ENCODE assay signal across 22 cellular contexts in genomic region chr3:194527726-194528125, GRCh38. TPM values are rescaled to one million over a fixed set of nuclear protein-coding genes. Genes with fewer than 3 reads are reported as not detected.
DNase-seq lines count a peak whose midpoint lies in the region; ATAC-seq and TF ChIP-seq lines count a peak whose summit lies in the region.
"Had no signal": no experiment of that assay in that cellular context is flagged by ENCODE, and none has a peak within 500 bp of the region (broad histone marks: within the 10 kb centered on the region; RNA-seq: fewer than 3 reads in every experiment).

No MANE protein-coding gene starts in this region.

- no peaks in the 10 kb centered on the region for H3K9me3 ChIP-seq in HEK293 (ENCODE audit: control insufficient read depth, insufficient read depth, low read depth, low read length)
- H3K9me3 ChIP-seq in SJSA1 (replicated peaks), result no peaks in the 10 kb centered on the region
- no peaks in the 10 kb centered on the region for H3K9me3 ChIP-seq in fibroblast of lung (ENCODE audit: control insufficient read depth, insufficient read depth, low read depth, low read length)
- peaks cover 0 to 3% (median 0%) of the 10 kb centered on the region in 5 donors for H3K9me3 ChIP-seq in subcutaneous abdominal adipose tissue (ENCODE audit: control insufficient read depth in 5 of 5, low read length in 5 of 5)
- H3K9me3 ChIP-seq: HAP-1, psoas muscle, SJCRH30 had no signal

- CTCF ChIA-PET in HEK293 (lab: Yijun Ruan, JAX), result no interaction called here

- no peaks in the 10 kb centered on the region for H3K79me2 ChIP-seq in fibroblast of lung (ENCODE audit: control insufficient read depth, insufficient read depth, low read length)

- no peak for TF ChIP-seq CTCF in HEK293 (tag by site-specific recombination; IDR thresholded peaks at IDR 0.05)
- no peak for TF ChIP-seq CTCF in fibroblast of lung (conservative IDR thresholded peaks at IDR 0.05 in 1 of 2, IDR thresholded peaks at IDR 0.05 in 1 of 2; ENCODE audit: low read depth in 1 of 2, low read length in 2 of 2)

- H3K4me1 ChIP-seq in HEK293 (ENCODE audit: control insufficient read depth, insufficient read depth, low read length) (no peaks in the 10 kb centered on the region), SJSA1 (replicated peaks) (peaks cover 9% of the 10 kb centered on the region), fibroblast of lung (ENCODE audit: control insufficient read depth, extremely low read depth, insufficient read depth, low read length) (no peaks in the 10 kb centered on the region), subcutaneous abdominal adipose tissue (ENCODE audit: control insufficient read depth in 5 of 5, insufficient read depth in 5 of 5, low read length in 5 of 5) (peaks cover 0 to 4% (median 0%) of the 10 kb centered on the region in 5 donors)
- H3K4me1 ChIP-seq: HAP-1, psoas muscle, SJCRH30 had no signal

- H3K9ac ChIP-seq in fibroblast of lung (ENCODE audit: insufficient read depth, low read length) (no peak overlapping the region), subcutaneous abdominal adipose tissue (ENCODE audit: low read length in 5 of 5) (no peak overlapping the region)

- H3K36me3 ChIP-seq in HEK293 (ENCODE audit: control insufficient read depth in 2 of 2, insufficient read depth in 1 of 2, low read length in 2 of 2), result no peaks in the 10 kb centered on the region
- no peaks in the 10 kb centered on the region for H3K36me3 ChIP-seq in SJSA1
- no peaks in the 10 kb centered on the region for H3K36me3 ChIP-seq in fibroblast of lung (ENCODE audit: control insufficient read depth, insufficient read depth, low read length)
- no peaks in the 10 kb centered on the region for H3K36me3 ChIP-seq in subcutaneous abdominal adipose tissue (ENCODE audit: control insufficient read depth in 5 of 5, insufficient read depth in 5 of 5, low read length in 5 of 5)
- H3K36me3 ChIP-seq: HAP-1, SJCRH30 had no signal

- no peaks in the 10 kb centered on the region for H4K20me1 ChIP-seq in fibroblast of lung (ENCODE audit: control insufficient read depth, extremely low read depth, insufficient read depth, low read length)

- H3K27ac ChIP-seq in HEK293 (ENCODE audit: extremely low read depth, low read depth, low read length) (no peak overlapping the region), SJSA1 (peak overlapping the region; percentile 93), fibroblast of lung (ENCODE audit: insufficient read depth, low read length) (peak overlapping the region; percentile 60), subcutaneous abdominal adipose tissue (ENCODE audit: low read depth, low read length) (peak overlapping the region; percentile 65)
- H3K27ac ChIP-seq: psoas muscle, SJCRH30 had no signal

- no peak for DNase-seq in SJSA1 (ENCODE audit: low read depth in 1 of 2, low spot score in 2 of 2)
- DNase-seq in fibroblast of lung (ENCODE audit: low read depth in 2 of 2), result no peak
- DNase-seq in activated T-cell treated with anti-CD3 and anti-CD28 coated beads, Interleukin-2, amount 50 U/mL, for 1 hour, result no peak
- no peak for DNase-seq in DMS153 treated with DMSO at 0.1 percent for 48 hours (lab: John Stamatoyannopoulos, UW; ENCODE audit: unreplicated experiment)
- DNase-seq: activated CD4-positive, alpha-beta T cell treated with anti-CD3 and anti-CD28 coated beads for 48 hours; activated CD8-positive, alpha-beta memory T cell treated with anti-CD3 and anti-CD28 coated beads for 24 hours; activated effector memory CD4-positive, alpha-beta T cell treated with Interleukin-2 at 50 U/mL for 16 hours; activated naive CD8-positive, alpha-beta T cell treated with anti-CD3 and anti-CD28 coated beads for 36 hours; activated T-cell treated with anti-CD3 and anti-CD28 coated beads for 4 hours; cortex of kidney; effector memory CD8-positive, alpha-beta T cell; left ventricle myocardium superior; NCI-H1048; NCI-H748 treated with DMSO at 0.1 percent for 48 hours; psoas muscle; SJCRH30; stimulated activated CD4-positive, alpha-beta T cell treated with anti-CD3 and anti-CD28 coated beads, Interleukin-4, amount 100 ng/mL, for 24 hours; T-helper 1 cell had no signal

- H3K27me3 ChIP-seq in SJSA1 (replicated peaks) (no peaks in the 10 kb centered on the region), fibroblast of lung (ENCODE audit: control insufficient read depth, insufficient read depth, low read length) (no peaks in the 10 kb centered on the region), subcutaneous abdominal adipose tissue (ENCODE audit: control insufficient read depth in 5 of 5, insufficient read depth in 4 of 5, low read length in 5 of 5) (peaks cover 0 to 3% (median 0%) of the 10 kb centered on the region in 5 donors)
- H3K27me3 ChIP-seq: SJCRH30 had no signal

- H2AFZ ChIP-seq in fibroblast of lung (ENCODE audit: low read length), result no peak overlapping the region

- H3K4me3 ChIP-seq in HEK293 (ENCODE audit: low read depth, low read length) (no peak overlapping the region), SJSA1 (no peak overlapping the region), fibroblast of lung (replicated peaks in 1 of 4; ENCODE audit: control extremely low read depth in 1 of 4, insufficient read depth in 1 of 4, low read depth in 3 of 4, low read length in 4 of 4) (no peak overlapping the region), subcutaneous abdominal adipose tissue (ENCODE audit: low read depth in 1 of 5, low read length in 5 of 5) (no peak overlapping the region)
- H3K4me3 ChIP-seq: HAP-1, psoas muscle, SJCRH30 had no signal

- H3K4me2 ChIP-seq in fibroblast of lung (ENCODE audit: extremely low read depth, insufficient read depth, low read length), result no peak overlapping the region

- POLR2A ChIA-PET in HEK293 (lab: Yijun Ruan, JAX), result no interaction called here

- no peak for ATAC-seq in GM21367 (IDR thresholded peaks at IDR 0.05; ENCODE audit: unreplicated experiment)
- ATAC-seq: effector memory CD8-positive, alpha-beta T cell had no signal

TF ChIP-seq in HEK293, 187 proteins besides CTCF, POLR2A, EP300 and RAD21:
- TF ChIP-seq ZNF366 (tag by site-specific recombination; conservative IDR thresholded peaks at IDR 0.05) (peak; percentile 73), ZXDB (tag by site-specific recombination; IDR thresholded peaks at IDR 0.05) (no peak)

RNA-seq across cellular contexts. Expression of gene ATP13A3, which starts 40.9 kb away (rescaled TPM):
- total RNA-seq in SJSA1 (2014; rRNA removed; shearing (Covaris generic)), result 119 and 135 TPM in 2 replicates
- total RNA-seq in fibroblast of lung, result 193 and 222 TPM in 2 replicates
- polyA plus RNA-seq in fibroblast of lung, result 169 and 285 TPM in 2 replicates
- polyA plus RNA-seq in fibroblast of lung (2012), result 72.4 and 106 TPM in 2 replicates
- 52.7 and 101 TPM in 2 replicates for polyA minus RNA-seq in fibroblast of lung (ENCODE audit: low replicate concordance)
